Comparison of ENCODE assay signal across 15 cellular contexts in the genomic region with DNA sequence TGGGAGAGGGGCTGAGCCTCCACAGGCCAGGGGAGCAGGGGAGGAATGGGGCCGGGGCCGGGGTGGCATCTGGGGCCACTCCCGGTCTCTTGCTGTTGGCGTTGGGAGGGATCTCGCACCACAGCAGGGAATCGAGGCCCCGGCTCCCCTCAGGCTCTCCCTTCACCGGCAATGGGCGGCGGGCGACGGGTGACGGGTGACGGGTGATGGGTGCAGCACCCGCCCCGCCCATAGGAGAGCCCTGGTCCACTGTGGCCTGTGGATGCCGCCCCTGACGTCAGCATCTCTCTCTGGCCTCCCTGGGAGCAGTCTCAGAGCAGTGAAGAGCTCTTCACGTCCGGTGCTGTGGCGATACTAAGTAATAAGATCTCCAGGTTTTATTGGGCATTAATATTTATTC.
"Had no signal": no experiment of that assay in that cellular context is flagged by ENCODE, and none has a peak within 500 bp of the region (broad histone marks: within the 10 kb centered on the region; RNA-seq: fewer than 3 reads in every experiment).

No MANE protein-coding gene starts in this region.

- H3K9me3 ChIP-seq: thyroid gland had no signal

- H3K4me3 ChIP-seq: left lung, right lobe of liver, thyroid gland had no signal

- DNase-seq: activated CD4-positive, alpha-beta T cell treated with anti-CD3 and anti-CD28 coated beads for 4 hours; activated CD8-positive, alpha-beta T cell treated with anti-CD3 and anti-CD28 coated beads for 36 hours; activated effector memory CD4-positive, alpha-beta T cell treated with anti-CD3 and anti-CD28 coated beads, Interleukin-2, amount 50 U/mL, for 16 hours; activated T-cell treated with anti-CD3 and anti-CD28 coated beads, Interleukin-2, amount 50 U/mL, for 48 hours; cortex of kidney; effector CD8-positive, alpha-beta T cell; islet precursor cell; left lung; mesenchymal stem cell; natural killer cell; stimulated activated CD4-positive, alpha-beta T cell treated with anti-CD3 and anti-CD28 coated beads, Interleukin-2, amount 100 ng/mL, for 24 hours; T-helper 2 cell had no signal

- H3K27me3 ChIP-seq: left lung, right lobe of liver, thyroid gland had no signal

- H3K4me1 ChIP-seq: foreskin keratinocyte had no signal

- H3K27ac ChIP-seq: foreskin keratinocyte, left lung had no signal
